Comparison of ENCODE assay signal across 1 cellular context in genomic region chr19:2638417-2638940, GRCh38.
TF ChIP-seq lines count a peak whose summit lies in the region.

No MANE protein-coding gene starts in this region.

TF ChIP-seq in GM23338, 12 proteins besides CTCF, POLR2A, EP300 and RAD21 (continued from another document):
- TF ChIP-seq ETS1 (IDR thresholded peaks at IDR 0.05) (no peak), ZNF114 (CRISPR knock-in tag; IDR thresholded peaks at IDR 0.05) (no peak), REST (IDR thresholded peaks at IDR 0.05; ENCODE audit: unreplicated experiment) (no peak), ZNF331 (CRISPR knock-in tag; IDR thresholded peaks at IDR 0.05; ENCODE audit: low read depth) (no peak), JUNB (IDR thresholded peaks at IDR 0.05; ENCODE audit: unreplicated experiment) (no peak), NANOG (IDR thresholded peaks at IDR 0.05; ENCODE audit: borderline replicate concordance) (no peak)
